ENCODE assay signal across 8 cellular contexts in the genomic region with DNA sequence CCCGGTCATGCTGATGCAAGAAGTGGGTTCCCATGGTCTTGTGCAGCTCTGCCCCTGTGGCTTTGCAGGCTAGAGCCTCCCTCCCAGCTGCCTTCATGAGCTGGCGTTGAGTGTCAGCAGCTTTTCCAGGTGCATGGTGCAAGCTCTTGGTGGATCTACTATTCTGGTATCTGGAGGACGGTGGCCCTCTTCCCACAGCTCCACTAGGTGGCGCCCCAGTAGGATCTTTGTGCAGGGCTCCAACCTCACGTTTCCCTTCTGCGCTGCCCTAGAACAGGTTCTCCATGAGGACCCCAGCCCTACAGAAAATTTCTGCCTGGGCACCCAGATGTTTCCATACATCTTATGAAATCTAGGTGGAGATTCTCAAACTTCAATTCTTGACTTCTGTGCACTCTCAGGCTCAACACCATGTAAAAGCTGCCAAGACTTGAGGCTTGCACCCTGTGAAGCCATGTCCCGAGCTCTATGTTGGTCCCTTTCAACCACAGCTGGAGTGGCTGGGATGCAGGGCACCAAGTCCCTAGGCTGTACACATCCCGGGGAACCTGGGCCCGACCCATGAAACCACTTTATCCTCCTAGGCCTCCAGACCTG.
DNase-seq lines count a peak whose midpoint lies in the region; ATAC-seq and TF ChIP-seq lines count a peak whose summit lies in the region.

No MANE protein-coding gene starts in this region.

- H3K4me3 Mint-ChIP-seq in activated CD4-positive, alpha-beta T cell treated with anti-CD3 and anti-CD28 coated beads for 36 hours = no peak overlapping the region
- no peak overlapping the region for H3K4me3 Mint-ChIP-seq in stimulated activated memory B cell treated with anti-CD40 and anti-IgM and Interleukin-4, amounts not matched to agents 10 μg/mL and 1 μg/mL and 100 μg/mL, for 72 hours

- no peak overlapping the region for H3K27ac Mint-ChIP-seq in activated CD4-positive, alpha-beta T cell treated with anti-CD3 and anti-CD28 coated beads for 36 hours
- no peak overlapping the region for H3K27ac Mint-ChIP-seq in stimulated activated memory B cell treated with anti-CD40 and anti-IgM and Interleukin-4, amounts not matched to agents 10 μg/mL and 1 μg/mL and 100 μg/mL, for 72 hours

- H3K27me3 Mint-ChIP-seq in activated CD4-positive, alpha-beta T cell treated with anti-CD3 and anti-CD28 coated beads for 36 hours = peaks cover 2% of the 10 kb centered on the region
- H3K27me3 Mint-ChIP-seq in stimulated activated memory B cell treated with anti-CD40 and anti-IgM and Interleukin-4, amounts not matched to agents 10 μg/mL and 1 μg/mL and 100 μg/mL, for 72 hours = no peaks in the 10 kb centered on the region

- intact Hi-C loops in activated CD4-positive, alpha-beta T cell treated with anti-CD3 and anti-CD28 coated beads for 36 hours (cut with DNase I, micrococcal nuclease) = loop anchor here (1.0 to 5.0 kb wide), 7 partner anchors 516 to 1102 kb away; no protein-coding TSS in a partner anchor

- H3K4me3 ChIP-seq in GM12865 (ENCODE audit: low read depth, low read length) = no peak overlapping the region

- no peaks in the 10 kb centered on the region for H3K36me3 Mint-ChIP-seq in activated CD4-positive, alpha-beta T cell treated with anti-CD3 and anti-CD28 coated beads for 36 hours (ENCODE audit: low read depth)
- H3K36me3 Mint-ChIP-seq in stimulated activated memory B cell treated with anti-CD40 and anti-IgM and Interleukin-4, amounts not matched to agents 10 μg/mL and 1 μg/mL and 100 μg/mL, for 72 hours = no peaks in the 10 kb centered on the region

- H3K9me3 Mint-ChIP-seq in activated CD4-positive, alpha-beta T cell treated with anti-CD3 and anti-CD28 coated beads for 36 hours (ENCODE audit: low read depth) = peaks cover 4% of the 10 kb centered on the region
- no peaks in the 10 kb centered on the region for H3K9me3 Mint-ChIP-seq in stimulated activated memory B cell treated with anti-CD40 and anti-IgM and Interleukin-4, amounts not matched to agents 10 μg/mL and 1 μg/mL and 100 μg/mL, for 72 hours

- peak; percentile 91 for ATAC-seq in activated CD4-positive, alpha-beta T cell treated with anti-CD3 and anti-CD28 coated beads for 36 hours
- peak; percentile 62 for ATAC-seq in stimulated activated memory B cell treated with anti-CD40 and anti-IgM and Interleukin-4, amounts not matched to agents 10 μg/mL and 1 μg/mL and 100 μg/mL, for 72 hours

- peaks cover 4% of the 10 kb centered on the region for H3K4me1 Mint-ChIP-seq in activated CD4-positive, alpha-beta T cell treated with anti-CD3 and anti-CD28 coated beads for 36 hours
- H3K4me1 Mint-ChIP-seq in stimulated activated memory B cell treated with anti-CD40 and anti-IgM and Interleukin-4, amounts not matched to agents 10 μg/mL and 1 μg/mL and 100 μg/mL, for 72 hours = no peaks in the 10 kb centered on the region

- DNase-seq in GM12865 (ENCODE audit: low read depth) (peak; percentile 56), HCEC 1CT (peak; percentile 40), MV-4-11 (lab: John Stamatoyannopoulos, UW) (peak; percentile 28), dermis microvascular lymphatic vessel endothelial cell (ENCODE audit: low read depth in 2 of 2) (peak; percentile 48 to 75), myocyte (ENCODE audit: low read depth) (peak; percentile 72), NCI-H2107 treated with DMSO at 0.1 percent for 48 hours (lab: John Stamatoyannopoulos, UW; ENCODE audit: unreplicated experiment) (no peak)
- peak; percentile 88 for DNase-seq in activated CD4-positive, alpha-beta T cell treated with anti-CD3 and anti-CD28 coated beads for 36 hours

- POLR2A ChIA-PET in activated CD4-positive, alpha-beta T cell treated with anti-CD3 and anti-CD28 coated beads for 36 hours (lab: Charles Lee) = interaction anchor here (0.6 kb wide), 1 partner anchor 497 kb away, joined by 10 read pairs; no protein-coding TSS in a partner anchor

- peak; percentile 80 for TF ChIP-seq CTCF in GM12865 (IDR thresholded peaks at IDR 0.05; ENCODE audit: insufficient read depth, low read depth, low read length, missing control alignments)

- CTCF ChIA-PET in activated CD4-positive, alpha-beta T cell treated with anti-CD3 and anti-CD28 coated beads for 36 hours (lab: Charles Lee) = interaction anchor here (0.6 to 2.1 kb wide), 33 partner anchors 10 to 1133 kb away, joined by 3 to 9 read pairs (median 3); no protein-coding TSS in a partner anchor
